In genomic region chr10:115167716-115168115, GRCh38 we compare ENCODE assay signal across 21 cellular contexts.
DNase-seq lines count a peak whose midpoint lies in the region; ATAC-seq, FAIRE-seq and TF ChIP-seq lines count a peak whose summit lies in the region.
"Had no signal": no experiment of that assay in that cellular context is flagged by ENCODE, and none has a peak within 500 bp of the region (broad histone marks: within the 10 kb centered on the region; RNA-seq: fewer than 3 reads in every experiment).

No MANE protein-coding gene starts in this region.

- no peaks in the 10 kb centered on the region for H3K79me2 ChIP-seq in HepG2 (ENCODE audit: insufficient read depth, low read length)
- H3K79me2 ChIP-seq in K562 (ENCODE audit: control insufficient read depth, insufficient read depth, low read length) = no peaks in the 10 kb centered on the region

- DNase-seq in HepG2 (ENCODE audit: low spot score) (no peak), right lobe of liver (no peak), NOMO-1 treated with dmso at 0.1 percent for 144 hours (lab: John Stamatoyannopoulos, UW; ENCODE audit: unreplicated experiment) (peak; percentile 9), K562 (ENCODE audit: extremely low read depth in 1 of 4, low spot score in 3 of 4) (no peak), right atrium auricular region (ENCODE audit: low spot score) (no peak), NCI-H1092 (lab: John Stamatoyannopoulos, UW) (no peak), Right ventricle myocardium superior (no peak)
- DNase-seq: GOT3, KG1, NCI-H1105, NCI-H1694, NCI-H2081 treated with DMSO at 0.1 percent for 48 hours, PC-3, RPMI8226 had no signal

- H3K4me1 ChIP-seq in HepG2 (ENCODE audit: insufficient read depth, low read length) (no peaks in the 10 kb centered on the region), right lobe of liver (no peaks in the 10 kb centered on the region), K562 (replicated peaks in 1 of 2; ENCODE audit: control insufficient read depth in 2 of 2, insufficient read depth in 2 of 2, low read length in 2 of 2) (no peaks in the 10 kb centered on the region), right atrium auricular region (no peaks in the 10 kb centered on the region)
- H3K4me1 ChIP-seq: A549, SJSA1 had no signal

- ATAC-seq in HepG2 (no peak), right lobe of liver (no peak), K562 (no peak), Right ventricle myocardium superior (ENCODE audit: poor library complexity) (no peak)
- ATAC-seq: A549, HCT116, PC-3 had no signal

- H3K9ac ChIP-seq in HepG2 (ENCODE audit: insufficient read depth, low read depth, low read length) = no peak overlapping the region
- no peak overlapping the region for H3K9ac ChIP-seq in K562 (ENCODE audit: insufficient read depth in 1 of 2, low read depth in 2 of 2, low read length in 2 of 2)
- H3K9ac ChIP-seq: BLaER1 treated with 17β-estradiol and CSF1 and Interleukin-3, amounts not matched to agents 10 nM and 100 nM had no signal

- H3K4me3 ChIP-seq in HepG2 (replicated peaks in 1 of 3; ENCODE audit: insufficient read depth in 1 of 3, low read depth in 2 of 3, low read length in 3 of 3) = no peak overlapping the region
- no peak overlapping the region for H3K4me3 ChIP-seq in right lobe of liver
- H3K4me3 ChIP-seq in K562 = no peak overlapping the region
- no peak overlapping the region for H3K4me3 ChIP-seq in right atrium auricular region
- H3K4me3 ChIP-seq: A549; BLaER1 treated with 17β-estradiol and CSF1 and Interleukin-3, amounts not matched to agents 10 nM and 100 nM; SJSA1 had no signal

- H4K20me1 ChIP-seq in HepG2 (ENCODE audit: insufficient read depth, low read length) (no peaks in the 10 kb centered on the region), K562 (replicated peaks; ENCODE audit: control insufficient read depth, insufficient read depth, low read length) (no peaks in the 10 kb centered on the region)
- H4K20me1 ChIP-seq: BLaER1 treated with 17β-estradiol and CSF1 and Interleukin-3, amounts not matched to agents 10 nM and 100 nM had no signal

- in situ Hi-C loops in HepG2 (cut with HindIII; ENCODE audit: extremely low pct_ligation_motif_present, low pct_unique_long_range_greater_than_20kb) (no loop called here), K562 (cut with MboI) (no loop called here)

- 4% methylated on average over 2 of the region's 2 CpGs for WGBS in HepG2 (ENCODE audit: low lambda C conversion rate)
- 40% methylated on average over 2 of the region's 2 CpGs for WGBS in right lobe of liver (ENCODE audit: insufficient coverage, low coverage, low lambda C conversion rate, missing lambda C conversion rate)
- WGBS in K562 (ENCODE audit: insufficient coverage, low coverage, missing lambda C conversion rate) = 0% methylated on average over 2 of the region's 2 CpGs

- no peaks in the 10 kb centered on the region for H3K9me1 ChIP-seq in K562 (ENCODE audit: control insufficient read depth, insufficient read depth, low read length)

- BruUV-seq in HepG2 (replicated peaks; lab: Mats Ljungman, UMichigan) (no TSS peak), K562 (replicated peaks; lab: Mats Ljungman, UMichigan) (no TSS peak)

- no peaks in the 10 kb centered on the region for H3K9me3 ChIP-seq in HepG2 (ENCODE audit: low read length)
- H3K9me3 ChIP-seq in right lobe of liver = no peaks in the 10 kb centered on the region
- H3K9me3 ChIP-seq in K562 (replicated peaks; ENCODE audit: control insufficient read depth, insufficient read depth, low read depth, low read length) = no peaks in the 10 kb centered on the region
- peaks cover 0 to 5% of the 10 kb centered on the region in 2 donors for H3K9me3 ChIP-seq in right atrium auricular region
- H3K9me3 ChIP-seq: A549; BLaER1 treated with 17β-estradiol and CSF1 and Interleukin-3, amounts not matched to agents 10 nM and 100 nM; SJSA1 had no signal

- FAIRE-seq in HepG2 (lab: Jason Lieb, UNC) (no peak), K562 (lab: Jason Lieb, UNC) (no peak)
- FAIRE-seq: A549, D721Med, GM12891, GM18507 had no signal

- TF ChIP-seq POLR2A in HepG2 (IDR thresholded peaks at IDR 0.05; ENCODE audit: insufficient read depth in 1 of 2, low read depth in 2 of 2, low read length in 2 of 2) (no peak), right lobe of liver (IDR thresholded peaks at IDR 0.05) (no peak), K562 (conservative IDR thresholded peaks at IDR 0.05) (no peak)

- H3K36me3 ChIP-seq in HepG2 (replicated peaks in 1 of 2; ENCODE audit: control insufficient read depth in 1 of 2, insufficient read depth in 2 of 2, low read length in 2 of 2) (no peaks in the 10 kb centered on the region), right lobe of liver (no peaks in the 10 kb centered on the region), K562 (ENCODE audit: control insufficient read depth, insufficient read depth, low read length) (no peaks in the 10 kb centered on the region), right atrium auricular region (no peaks in the 10 kb centered on the region)
- H3K36me3 ChIP-seq: SJSA1 had no signal

- H2AFZ ChIP-seq in HepG2 (ENCODE audit: low read length) = no peak overlapping the region
- H2AFZ ChIP-seq in K562 (ENCODE audit: low read depth, low read length) = no peak overlapping the region

- H3K4me2 ChIP-seq in HepG2 (ENCODE audit: low read depth, low read length) (no peak overlapping the region), K562 (ENCODE audit: insufficient read depth, low read length) (no peak overlapping the region)
- H3K4me2 ChIP-seq: A549; BLaER1 treated with 17β-estradiol and CSF1 and Interleukin-3, amounts not matched to agents 10 nM and 100 nM had no signal

- H3K27me3 ChIP-seq in HepG2 (ENCODE audit: control insufficient read depth in 1 of 2, insufficient read depth in 2 of 2, low read length in 2 of 2) (no peaks in the 10 kb centered on the region), right lobe of liver (peaks cover 0 to 4% of the 10 kb centered on the region in 2 donors), K562 (ENCODE audit: control insufficient read depth in 2 of 2, insufficient read depth in 2 of 2, low read length in 2 of 2) (no peaks in the 10 kb centered on the region), right atrium auricular region (no peaks in the 10 kb centered on the region)
- H3K27me3 ChIP-seq: BLaER1 treated with 17β-estradiol and CSF1 and Interleukin-3, amounts not matched to agents 10 nM and 100 nM; SJSA1 had no signal

- TF ChIP-seq RAD21 in HepG2 (CRISPR knock-in tag; IDR thresholded peaks at IDR 0.05) (no peak), K562 (CRISPR knock-in tag; conservative IDR thresholded peaks at IDR 0.05 in 1 of 2, IDR thresholded peaks at IDR 0.05 in 1 of 2) (no peak)

- POLR2A ChIA-PET in HepG2 (lab: Yijun Ruan, JAX) = no interaction called here
- POLR2A ChIA-PET in K562 (lab: Yijun Ruan, JAX) = no interaction called here

- no peak for TF ChIP-seq EP300 in HepG2 (IDR thresholded peaks at IDR 0.05; ENCODE audit: low read depth in 2 of 2, low read length in 2 of 2)
- no peak for TF ChIP-seq EP300 in HepG2 (CRISPR knock-in tag; IDR thresholded peaks at IDR 0.05; ENCODE audit: borderline replicate concordance)
- no peak for TF ChIP-seq EP300 in K562 (IDR thresholded peaks at IDR 0.05; ENCODE audit: low read length)

- TF ChIP-seq CTCF in HepG2 (CRISPR knock-in tag; IDR thresholded peaks at IDR 0.05) (no peak), right lobe of liver (IDR thresholded peaks at IDR 0.05) (no peak), K562 (IDR thresholded peaks at IDR 0.05 in 2 of 3, conservative IDR thresholded peaks at IDR 0.05 in 1 of 3; ENCODE audit: insufficient read depth in 2 of 3, low read depth in 1 of 3, low read length in 3 of 3) (no peak), right atrium auricular region (IDR thresholded peaks at IDR 0.05) (no peak)

- CTCF ChIA-PET in HepG2 (lab: Yijun Ruan, JAX; ENCODE audit: low intra/inter-chr PET ratio, low total read pairs) = no interaction called here
- CTCF ChIA-PET in K562 (lab: Yijun Ruan, JAX; ENCODE audit: low intra/inter-chr PET ratio) = no interaction called here

- H3K27ac ChIP-seq in HepG2 (ENCODE audit: extremely low read length, insufficient read depth, low read length) = no peak overlapping the region
- no peak overlapping the region for H3K27ac ChIP-seq in right lobe of liver
- H3K27ac ChIP-seq in K562 (ENCODE audit: extremely low read depth, low read depth, low read length) = no peak overlapping the region
- H3K27ac ChIP-seq in right atrium auricular region = no peak overlapping the region
- H3K27ac ChIP-seq: A549; BLaER1 treated with 17β-estradiol and CSF1 and Interleukin-3, amounts not matched to agents 10 nM and 100 nM; SJSA1 had no signal

- intact Hi-C loops in HepG2 (cut with micrococcal nuclease; ENCODE audit: unreplicated experiment) (no loop called here), right lobe of liver (cut with DNase I) (no loop called here), K562 (cut with micrococcal nuclease) (no loop called here), Right ventricle myocardium superior (cut with DNase I) (no loop called here)

TF ChIP-seq in HepG2, 621 proteins besides CTCF, POLR2A, EP300 and RAD21:
- TF ChIP-seq TEAD3 (CRISPR knock-in tag; optimal IDR thresholded peaks at IDR 0.05; ENCODE audit: borderline replicate concordance) (no peak), CEBPB (IDR thresholded peaks at IDR 0.05; ENCODE audit: borderline replicate concordance, low read depth, low read length) (peak; percentile 64; the same call in 1 of the 2 replicates)
TF ChIP-seq in HepG2: peak in this region for 1.

TF ChIP-seq in K562, 482 proteins besides CTCF, POLR2A, EP300 and RAD21:
- TF ChIP-seq CEBPB (tag; IDR thresholded peaks at IDR 0.05) (0 out of 2 replicates have a peak, but pooled peaks have one; percentile 17), MAX (CRISPR knock-in tag; IDR thresholded peaks at IDR 0.05) (no peak)

Comparison
In these comparisons a context has a peak if more than half of its experiments do, and no peak if none do; other contexts are left out.
1. Of the 241 proteins assayed by ChIP-seq in both HepG2 and K562: peak only in HepG2: none; only in K562: none; in both: CEBPB; in neither: 240.